ENCODE assay signal across 9 cellular contexts in genomic region chr1:175725684-175726083, GRCh38. TPM values are rescaled to one million over a fixed set of nuclear protein-coding genes. Genes with fewer than 3 reads are reported as not detected.
DNase-seq lines count a peak whose midpoint lies in the region; ATAC-seq, FAIRE-seq and TF ChIP-seq lines count a peak whose summit lies in the region.
"Had no signal": no experiment of that assay in that cellular context is flagged by ENCODE, and none has a peak within 500 bp of the region (broad histone marks: within the 10 kb centered on the region; RNA-seq: fewer than 3 reads in every experiment).

No MANE protein-coding gene starts in this region.

- H3K4me2 ChIP-seq in hepatocyte = no peak overlapping the region

- H3K4me3 ChIP-seq in HFF-Myc (replicated peaks; ENCODE audit: low read depth, low read length) (no peak overlapping the region), hepatocyte (no peak overlapping the region)

- DNase-seq in ACHN (peak; percentile 63), HFF-Myc (ENCODE audit: extremely low read depth, low read depth) (peak; percentile 7), UCSD-AML1 (lab: John Stamatoyannopoulos, UW; ENCODE audit: unreplicated experiment) (peak; percentile 9), hepatocyte (ENCODE audit: low spot score) (peak; percentile 72), frontal cortex (ENCODE audit: low spot score in 2 of 2) (no peak), HTR-8/SVneo (ENCODE audit: insufficient read length, low spot score) (no peak)

- H3K9me2 ChIP-seq in hepatocyte (replicated peaks; ENCODE audit: insufficient read depth) = no peaks in the 10 kb centered on the region

- ATAC-seq in HG02981 (IDR thresholded peaks at IDR 0.05; ENCODE audit: unreplicated experiment) (no peak), GM18907 (IDR thresholded peaks at IDR 0.05; ENCODE audit: unreplicated experiment) (no peak)

- no peaks in the 10 kb centered on the region for H4K20me1 ChIP-seq in hepatocyte (ENCODE audit: insufficient read depth, poor library complexity, severe bottlenecking)

- no peak for FAIRE-seq in frontal cortex (lab: Jason Lieb, UNC)
- no peak for FAIRE-seq in HTR-8/SVneo (lab: Jason Lieb, UNC)

- no peak overlapping the region for H2AFZ ChIP-seq in hepatocyte

- H3K9me3 ChIP-seq in hepatocyte (ENCODE audit: low read depth) = no peaks in the 10 kb centered on the region
- H3K9me3 ChIP-seq: Caco-2 had no signal

- no peaks in the 10 kb centered on the region for H3K36me3 ChIP-seq in hepatocyte (replicated peaks; ENCODE audit: insufficient read depth, low read depth)

- 48% methylated on average over 4 of the region's 4 CpGs for WGBS in hepatocyte (ENCODE audit: low lambda C conversion rate, missing lambda C conversion rate)

- H3K27ac ChIP-seq in hepatocyte = no peak overlapping the region

- in situ Hi-C loops in ACHN (cut with HindIII; ENCODE audit: low pct_ligation_motif_present, low pct_unique_long_range_greater_than_20kb, low sequenced_read_pairs) = no loop called here

- H3K4me1 ChIP-seq in hepatocyte (ENCODE audit: insufficient read depth) = no peaks in the 10 kb centered on the region
- H3K4me1 ChIP-seq: Caco-2 had no signal

- H3K27me3 ChIP-seq in hepatocyte = no peaks in the 10 kb centered on the region

- no peak for TF ChIP-seq CTCF in HFF-Myc (IDR thresholded peaks at IDR 0.05; ENCODE audit: low read depth, low read length, missing control alignments)
- no peak for TF ChIP-seq CTCF in hepatocyte (IDR thresholded peaks at IDR 0.05; ENCODE audit: poor library complexity)

- H3K79me2 ChIP-seq in hepatocyte = no peaks in the 10 kb centered on the region

RNA-seq across cellular contexts. Expression of gene TNR, which starts 17.7 kb away (rescaled TPM):
- 0.12 and 0.30 TPM in 2 replicates for total RNA-seq in hepatocyte
- not detected in 2 replicates for polyA plus RNA-seq in hepatocyte
- total RNA-seq in frontal cortex = 31.8 TPM
- total RNA-seq: Caco-2 had no signal

Comparison
In these comparisons a context has a peak if more than half of its experiments do, and no peak if none do; other contexts are left out.
1. DNase-seq: peak in ACHN (single experiment), HFF-Myc (single experiment), UCSD-AML1 (single experiment) and hepatocyte (single experiment); none in frontal cortex (0 of 2) and HTR-8/SVneo (single experiment).
2. RNA of gene TNR, which starts 17.7 kb away (total RNA-seq): 31.8 TPM in frontal cortex (single experiment); 0.12 to 0.30 TPM in hepatocyte; every median in the first group is over 10 times any median in the second.